ENCODE assay signal across 22 cellular contexts in the genomic region with DNA sequence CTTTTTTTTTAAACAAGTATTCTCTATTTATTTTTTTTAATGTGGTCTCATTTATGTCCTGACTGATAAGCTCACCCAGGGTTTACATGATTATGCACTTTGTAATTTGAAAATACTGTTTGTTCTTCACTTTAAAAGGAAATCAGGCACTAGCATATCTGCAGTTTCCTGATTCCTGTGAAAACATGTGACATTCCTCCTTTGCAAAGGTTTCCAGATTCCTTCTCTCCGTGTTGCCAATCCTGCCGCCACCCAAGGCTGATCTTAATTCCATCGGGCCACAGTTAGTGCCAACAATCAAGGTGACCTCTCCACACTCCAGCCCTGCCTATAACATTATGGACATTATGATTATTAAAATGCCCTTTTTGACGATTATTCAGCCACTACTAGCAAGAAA.
DNase-seq lines count a peak whose midpoint lies in the region; ATAC-seq and TF ChIP-seq lines count a peak whose summit lies in the region.
"Had no signal": no experiment of that assay in that cellular context is flagged by ENCODE, and none has a peak within 500 bp of the region (broad histone marks: within the 10 kb centered on the region; RNA-seq: fewer than 3 reads in every experiment).

No MANE protein-coding gene starts in this region.

- H3K36me3 ChIP-seq in heart left ventricle (no peaks in the 10 kb centered on the region), left ventricle myocardium inferior (no peaks in the 10 kb centered on the region), SJCRH30 (peaks cover 19% of the 10 kb centered on the region)
- H3K36me3 ChIP-seq: gastroesophageal sphincter, neural progenitor cell, right lobe of liver had no signal

- H3K4me3 ChIP-seq in heart left ventricle (peak overlapping the region in 1 of 12 donors; percentile 8), left ventricle myocardium inferior (no peak overlapping the region), epithelial cell of esophagus (ENCODE audit: low read length) (no peak overlapping the region), SJCRH30 (no peak overlapping the region)
- H3K4me3 ChIP-seq: gastroesophageal sphincter, neural progenitor cell, right lobe of liver had no signal

- H3K4me3 Mint-ChIP-seq in mesothelial cell of epicardium = no peak overlapping the region
- H3K4me3 Mint-ChIP-seq: activated CD8-positive, alpha-beta T cell treated with anti-CD3 and anti-CD28 coated beads, Interleukin-2, amount 10 ng/mL, durations not matched to agents 7 days and 5 days; activated naive CD8-positive, alpha-beta T cell treated with anti-CD3 and anti-CD28 coated beads, Interleukin-2, amount 50 U/mL, for 24 hours; activated T-helper 17 cell treated with anti-CD3 and anti-CD28 coated beads, Interleukin-2, amount 50 U/mL, for 72 hours; CD14-positive monocyte; neural progenitor cell; stimulated activated naive CD8-positive, alpha-beta T cell treated with anti-CD3 and anti-CD28 coated beads, Interleukin-15, amount 100 ng/mL, for 72 hours had no signal

- peak overlapping the region in 5 of 12 donors; percentile 4 to 41 (median 21) for H3K27ac ChIP-seq in heart left ventricle
- H3K27ac ChIP-seq in left ventricle myocardium inferior (replicated peaks) = no peak overlapping the region
- no peak overlapping the region for H3K27ac ChIP-seq in SJCRH30
- H3K27ac ChIP-seq: right lobe of liver had no signal

- DNase-seq in heart left ventricle (peak in 1 of 5 donors; percentile 26), left ventricle myocardium inferior (no peak), epithelial cell of esophagus (ENCODE audit: low read depth) (peak; percentile 22), mesothelial cell of epicardium (ENCODE audit: low spot score in 2 of 2, unreplicated experiment in 2 of 2) (no peak), NCI-H82 (lab: John Stamatoyannopoulos, UW) (no peak), dermis blood vessel endothelial cell (no peak), NCI-H774 (lab: John Stamatoyannopoulos, UW) (no peak), SJCRH30 (no peak)
- DNase-seq: activated CD8-positive, alpha-beta T cell treated with anti-CD3 and anti-CD28 coated beads, Interleukin-2, amount 10 ng/mL, durations not matched to agents 7 days and 5 days; activated naive CD8-positive, alpha-beta T cell treated with anti-CD3 and anti-CD28 coated beads, Interleukin-2, amount 50 U/mL, for 24 hours; DMS79 treated with DMSO at 0.1 percent for 48 hours; Karpas-422; NCI-H1092 treated with DMSO at 0.1 percent for 48 hours; NCI-H2171; NCI-H748 treated with DMSO at 0.1 percent for 48 hours; right lobe of liver; stimulated activated naive CD8-positive, alpha-beta T cell treated with anti-CD3 and anti-CD28 coated beads, Interleukin-15, amount 100 ng/mL, for 72 hours; SW 1271 had no signal

- no peaks in the 10 kb centered on the region for H3K9me3 Mint-ChIP-seq in mesothelial cell of epicardium
- H3K9me3 Mint-ChIP-seq: CD14-positive monocyte; neural progenitor cell; stimulated activated naive CD8-positive, alpha-beta T cell treated with anti-CD3 and anti-CD28 coated beads, Interleukin-15, amount 100 ng/mL, for 72 hours had no signal

- no peaks in the 10 kb centered on the region for H3K27me3 Mint-ChIP-seq in mesothelial cell of epicardium (ENCODE audit: low read depth)
- H3K27me3 Mint-ChIP-seq: activated naive CD8-positive, alpha-beta T cell treated with anti-CD3 and anti-CD28 coated beads, Interleukin-2, amount 50 U/mL, for 24 hours; activated T-helper 17 cell treated with anti-CD3 and anti-CD28 coated beads, Interleukin-2, amount 50 U/mL, for 72 hours; stimulated activated naive CD8-positive, alpha-beta T cell treated with anti-CD3 and anti-CD28 coated beads, Interleukin-15, amount 100 ng/mL, for 72 hours had no signal

- no peaks in the 10 kb centered on the region for H3K36me3 Mint-ChIP-seq in mesothelial cell of epicardium
- H3K36me3 Mint-ChIP-seq: CD14-positive monocyte, neural progenitor cell had no signal

- peaks cover 27% of the 10 kb centered on the region for H3K4me1 Mint-ChIP-seq in mesothelial cell of epicardium
- H3K4me1 Mint-ChIP-seq: activated naive CD8-positive, alpha-beta T cell treated with anti-CD3 and anti-CD28 coated beads, Interleukin-2, amount 50 U/mL, for 24 hours; activated T-helper 17 cell treated with anti-CD3 and anti-CD28 coated beads, Interleukin-2, amount 50 U/mL, for 72 hours; CD14-positive monocyte; stimulated activated naive CD8-positive, alpha-beta T cell treated with anti-CD3 and anti-CD28 coated beads, Interleukin-15, amount 100 ng/mL, for 72 hours had no signal

- peak; percentile 47 to 67 (median 60) for ATAC-seq in heart left ventricle
- ATAC-seq: activated CD8-positive, alpha-beta T cell treated with anti-CD3 and anti-CD28 coated beads, Interleukin-2, amount 10 ng/mL, durations not matched to agents 7 days and 5 days; activated naive CD8-positive, alpha-beta T cell treated with anti-CD3 and anti-CD28 coated beads, Interleukin-2, amount 50 U/mL, for 24 hours; activated T-helper 17 cell treated with anti-CD3 and anti-CD28 coated beads, Interleukin-2, amount 50 U/mL, for 72 hours; gastroesophageal sphincter; stimulated activated naive CD8-positive, alpha-beta T cell treated with anti-CD3 and anti-CD28 coated beads, Interleukin-15, amount 100 ng/mL, for 72 hours had no signal

- H3K9me3 ChIP-seq in heart left ventricle (no peaks in the 10 kb centered on the region), left ventricle myocardium inferior (replicated peaks) (no peaks in the 10 kb centered on the region), SJCRH30 (replicated peaks) (no peaks in the 10 kb centered on the region)
- H3K9me3 ChIP-seq: gastroesophageal sphincter, right lobe of liver had no signal

- no peaks in the 10 kb centered on the region for H3K27me3 ChIP-seq in heart left ventricle
- H3K27me3 ChIP-seq in left ventricle myocardium inferior (ENCODE audit: low read depth) = no peaks in the 10 kb centered on the region
- no peaks in the 10 kb centered on the region for H3K27me3 ChIP-seq in SJCRH30
- H3K27me3 ChIP-seq: gastroesophageal sphincter, neural progenitor cell, right lobe of liver had no signal

- TF ChIP-seq POLR2A in heart left ventricle (IDR thresholded peaks at IDR 0.05) = no peak

- H3K27ac Mint-ChIP-seq in mesothelial cell of epicardium = peak overlapping the region; percentile 66
- H3K27ac Mint-ChIP-seq: activated CD8-positive, alpha-beta T cell treated with anti-CD3 and anti-CD28 coated beads, Interleukin-2, amount 10 ng/mL, durations not matched to agents 7 days and 5 days; activated naive CD8-positive, alpha-beta T cell treated with anti-CD3 and anti-CD28 coated beads, Interleukin-2, amount 50 U/mL, for 24 hours; activated T-helper 17 cell treated with anti-CD3 and anti-CD28 coated beads, Interleukin-2, amount 50 U/mL, for 72 hours; CD14-positive monocyte; neural progenitor cell; stimulated activated naive CD8-positive, alpha-beta T cell treated with anti-CD3 and anti-CD28 coated beads, Interleukin-15, amount 100 ng/mL, for 72 hours had no signal

- H3K4me1 ChIP-seq in heart left ventricle (peaks cover 0 to 7% (median 0%) of the 10 kb centered on the region in 12 donors), left ventricle myocardium inferior (peaks cover 13% of the 10 kb centered on the region), SJCRH30 (peaks cover 6% of the 10 kb centered on the region; the same call in 1 of the 2 replicates)
- H3K4me1 ChIP-seq: right lobe of liver had no signal

- 4 to 15% (median 8%) methylated on average over 4 of the region's 4 CpGs for WGBS in heart left ventricle, 4 donors

- intact Hi-C loops in heart left ventricle (cut with DNase I) (loop anchor here in 3 of 10 donors (5.0 to 10.0 kb wide), 3 partner anchors 201 to 223 kb away; a partner anchor contains a TSS), left ventricle myocardium inferior (cut with micrococcal nuclease) (no loop called here)

- no peak for TF ChIP-seq CTCF in heart left ventricle (IDR thresholded peaks at IDR 0.05)
- TF ChIP-seq CTCF in left ventricle myocardium inferior (IDR thresholded peaks at IDR 0.05; ENCODE audit: borderline replicate concordance) = no peak
- TF ChIP-seq CTCF in epithelial cell of esophagus (IDR thresholded peaks at IDR 0.05; ENCODE audit: insufficient read depth, low read depth, low read length, missing control alignments) = no peak
- TF ChIP-seq CTCF in mesothelial cell of epicardium (IDR thresholded peaks at IDR 0.05; ENCODE audit: unreplicated experiment) = no peak
